In the genomic region with DNA sequence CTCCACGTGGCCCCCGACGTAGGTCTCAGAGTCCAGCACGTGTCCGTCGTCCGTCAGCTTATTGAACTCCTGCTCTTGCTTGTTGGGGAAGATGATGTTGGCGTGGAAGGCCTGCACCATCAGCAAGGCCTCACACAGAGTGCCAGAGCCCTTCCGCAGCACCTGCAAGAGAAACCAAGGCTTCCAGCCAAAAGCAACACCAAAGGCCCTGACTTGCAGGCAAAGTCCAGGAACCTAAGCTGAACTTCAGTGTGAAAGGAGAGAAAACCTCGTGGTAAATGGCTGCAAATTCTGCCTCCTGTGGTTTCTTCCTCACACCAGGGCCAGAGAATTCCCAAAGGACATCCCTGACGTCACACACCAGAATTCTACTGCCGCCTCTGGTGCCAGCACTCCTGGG, we compare ENCODE assay signal across 2 cellular contexts.
TF ChIP-seq lines count a peak whose summit lies in the region.

No MANE protein-coding gene starts in this region.

TF ChIP-seq in liver, 16 proteins besides CTCF, POLR2A, EP300 and RAD21:
- TF ChIP-seq FOXA2 (IDR thresholded peaks at IDR 0.05): peak; percentile 81
- peak; percentile 95 for TF ChIP-seq SP1 (IDR thresholded peaks at IDR 0.05)
- TF ChIP-seq GABPA (IDR thresholded peaks at IDR 0.05 in 1 of 2, conservative IDR thresholded peaks at IDR 0.05 in 1 of 2): peak in 1 of 2 donors; percentile 62
- TF ChIP-seq, protein P1, sequence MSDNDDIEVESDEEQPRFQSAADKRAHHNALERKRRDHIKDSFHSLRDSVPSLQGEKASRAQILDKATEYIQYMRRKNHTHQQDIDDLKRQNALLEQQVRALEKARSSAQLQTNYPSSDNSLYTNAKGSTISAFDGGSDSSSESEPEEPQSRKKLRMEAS (IDR thresholded peaks at IDR 0.05): peak; percentile 98
- TF ChIP-seq TAF1 (conservative IDR thresholded peaks at IDR 0.05): no peak
- TF ChIP-seq, protein P2, sequence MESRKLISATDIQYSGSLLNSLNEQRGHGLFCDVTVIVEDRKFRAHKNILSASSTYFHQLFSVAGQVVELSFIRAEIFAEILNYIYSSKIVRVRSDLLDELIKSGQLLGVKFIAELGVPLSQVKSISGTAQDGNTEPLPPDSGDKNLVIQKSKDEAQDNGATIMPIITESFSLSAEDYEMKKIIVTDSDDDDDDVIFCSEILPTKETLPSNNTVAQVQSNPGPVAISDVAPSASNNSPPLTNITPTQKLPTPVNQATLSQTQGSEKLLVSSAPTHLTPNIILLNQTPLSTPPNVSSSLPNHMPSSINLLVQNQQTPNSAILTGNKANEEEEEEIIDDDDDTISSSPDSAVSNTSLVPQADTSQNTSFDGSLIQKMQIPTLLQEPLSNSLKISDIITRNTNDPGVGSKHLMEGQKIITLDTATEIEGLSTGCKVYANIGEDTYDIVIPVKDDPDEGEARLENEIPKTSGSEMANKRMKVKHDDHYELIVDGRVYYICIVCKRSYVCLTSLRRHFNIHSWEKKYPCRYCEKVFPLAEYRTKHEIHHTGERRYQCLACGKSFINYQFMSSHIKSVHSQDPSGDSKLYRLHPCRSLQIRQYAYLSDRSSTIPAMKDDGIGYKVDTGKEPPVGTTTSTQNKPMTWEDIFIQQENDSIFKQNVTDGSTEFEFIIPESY (IDR thresholded peaks at IDR 0.05): no peak
- TF ChIP-seq RXRA (IDR thresholded peaks at IDR 0.05): peak; percentile 95 to 97
- TF ChIP-seq YY1 (IDR thresholded peaks at IDR 0.05): peak; percentile 91
- peak in 1 of 2 donors; percentile 44 for TF ChIP-seq JUND (IDR thresholded peaks at IDR 0.05)
- peak; percentile 96 to 97 for TF ChIP-seq HNF4A (conservative IDR thresholded peaks at IDR 0.05)
- TF ChIP-seq REST (IDR thresholded peaks at IDR 0.05): peak; percentile 66
- no peak for TF ChIP-seq ATF3 (IDR thresholded peaks at IDR 0.05)
- no peak for TF ChIP-seq NR2F2 (IDR thresholded peaks at IDR 0.05)
- peak; percentile 87 for TF ChIP-seq FOXA1 (IDR thresholded peaks at IDR 0.05)
- peak in 1 of 2 donors; percentile 68 for TF ChIP-seq EGR1 (IDR thresholded peaks at IDR 0.05; ENCODE audit: low read depth in 2 of 2)
- TF ChIP-seq HNF4G (IDR thresholded peaks at IDR 0.05): peak; percentile 85

TF ChIP-seq in HepG2, 621 proteins besides CTCF, POLR2A, EP300 and RAD21:
- no peak for TF ChIP-seq MZF1 (CRISPR knock-in tag; IDR thresholded peaks at IDR 0.05; ENCODE audit: borderline replicate concordance)
- no peak for TF ChIP-seq DNMT3B (CRISPR knock-in tag; conservative IDR thresholded peaks at IDR 0.05)
- no peak for TF ChIP-seq XBP1 (CRISPR knock-in tag; IDR thresholded peaks at IDR 0.05)
- TF ChIP-seq ZNF326 (CRISPR knock-in tag; IDR thresholded peaks at IDR 0.05; ENCODE audit: borderline replicate concordance): no peak
- TF ChIP-seq GMEB2 (CRISPR knock-in tag; IDR thresholded peaks at IDR 0.05; ENCODE audit: low read depth): no peak
- no peak for TF ChIP-seq ZNF205 (CRISPR knock-in tag; IDR thresholded peaks at IDR 0.05)
- no peak for TF ChIP-seq KDM5A (IDR thresholded peaks at IDR 0.05; ENCODE audit: borderline replicate concordance, low read length)
- no peak for TF ChIP-seq KMT2B (CRISPR knock-in tag; IDR thresholded peaks at IDR 0.05)
- no peak for TF ChIP-seq ZNF724P (CRISPR knock-in tag; IDR thresholded peaks at IDR 0.05; ENCODE audit: borderline replicate concordance)
- no peak for TF ChIP-seq ZNF766 (CRISPR knock-in tag; IDR thresholded peaks at IDR 0.05; ENCODE audit: borderline replicate concordance)
- TF ChIP-seq ZNF432 (CRISPR knock-in tag; IDR thresholded peaks at IDR 0.05; ENCODE audit: borderline replicate concordance): no peak
- TF ChIP-seq KDM6A (CRISPR knock-in tag; IDR thresholded peaks at IDR 0.05; ENCODE audit: low read depth): no peak
- TF ChIP-seq, protein P3, sequence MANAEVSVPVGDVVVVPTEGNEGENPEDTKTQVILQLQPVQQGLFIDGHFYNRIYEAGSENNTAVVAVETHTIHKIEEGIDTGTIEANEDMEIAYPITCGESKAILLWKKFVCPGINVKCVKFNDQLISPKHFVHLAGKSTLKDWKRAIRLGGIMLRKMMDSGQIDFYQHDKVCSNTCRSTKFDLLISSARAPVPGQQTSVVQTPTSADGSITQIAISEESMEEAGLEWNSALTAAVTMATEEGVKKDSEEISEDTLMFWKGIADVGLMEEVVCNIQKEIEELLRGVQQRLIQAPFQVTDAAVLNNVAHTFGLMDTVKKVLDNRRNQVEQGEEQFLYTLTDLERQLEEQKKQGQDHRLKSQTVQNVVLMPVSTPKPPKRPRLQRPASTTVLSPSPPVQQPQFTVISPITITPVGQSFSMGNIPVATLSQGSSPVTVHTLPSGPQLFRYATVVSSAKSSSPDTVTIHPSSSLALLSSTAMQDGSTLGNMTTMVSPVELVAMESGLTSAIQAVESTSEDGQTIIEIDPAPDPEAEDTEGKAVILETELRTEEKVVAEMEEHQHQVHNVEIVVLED (CRISPR knock-in tag; IDR thresholded peaks at IDR 0.05; ENCODE audit: borderline replicate concordance): no peak
- no peak for TF ChIP-seq MEF2D (CRISPR knock-in tag; IDR thresholded peaks at IDR 0.05)
- TF ChIP-seq ZNF550 (CRISPR knock-in tag; IDR thresholded peaks at IDR 0.05; ENCODE audit: borderline replicate concordance): no peak
- no peak for TF ChIP-seq SMAD1 (CRISPR knock-in tag; IDR thresholded peaks at IDR 0.05; ENCODE audit: borderline replicate concordance, low read depth)
- no peak for TF ChIP-seq JDP2 (CRISPR knock-in tag; IDR thresholded peaks at IDR 0.05; ENCODE audit: borderline replicate concordance)
- no peak for TF ChIP-seq HNF4A (CRISPR knock-in tag; IDR thresholded peaks at IDR 0.05)
- TF ChIP-seq ZNF75D (CRISPR knock-in tag; IDR thresholded peaks at IDR 0.05; ENCODE audit: borderline replicate concordance): no peak
- no peak for TF ChIP-seq AGO1 (IDR thresholded peaks at IDR 0.05; ENCODE audit: low read depth, low read length, poor library complexity, severe bottlenecking)
